In the genomic region with DNA sequence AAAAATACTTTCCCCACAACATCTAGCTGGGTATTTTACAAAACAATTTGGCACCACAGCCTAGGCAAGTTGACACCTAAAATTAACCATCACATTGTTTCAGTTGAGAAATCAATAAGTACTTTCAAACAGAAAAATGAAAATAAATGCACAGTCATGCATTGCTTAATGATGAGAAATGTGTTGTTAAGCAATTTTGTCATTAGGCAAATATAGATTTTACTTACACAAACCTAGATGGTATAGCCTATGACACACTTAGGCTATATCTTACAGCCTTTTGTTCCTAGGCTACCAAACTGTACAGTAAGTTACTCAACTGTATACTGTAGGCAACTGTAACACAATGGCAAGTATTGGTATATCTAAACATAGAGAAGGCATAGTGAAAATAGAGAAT, we compare ENCODE assay signal across 19 cellular contexts.
DNase-seq lines count a peak whose midpoint lies in the region; ATAC-seq and TF ChIP-seq lines count a peak whose summit lies in the region.
"Had no signal": no experiment of that assay in that cellular context is flagged by ENCODE, and none has a peak within 500 bp of the region (broad histone marks: within the 10 kb centered on the region; RNA-seq: fewer than 3 reads in every experiment).

No MANE protein-coding gene starts in this region.

- CTCF ChIA-PET in MCF 10A (lab: Yijun Ruan, JAX) (interaction anchor here (0.6 to 1.2 kb wide), 2 partner anchors 433 to 590 kb away, joined by 3 to 4 read pairs; no protein-coding TSS in a partner anchor), mammary epithelial cell (lab: Charles Lee; ENCODE audit: low non-redundant PET) (no interaction called here)

- no peaks in the 10 kb centered on the region for H3K27me3 Mint-ChIP-seq in MCF 10A (ENCODE audit: insufficient read depth, unreplicated experiment)
- H3K27me3 Mint-ChIP-seq: CD8-positive, alpha-beta memory T cell had no signal

- no peak overlapping the region for H3K27ac Mint-ChIP-seq in MCF 10A (ENCODE audit: low read depth, unreplicated experiment)
- H3K27ac Mint-ChIP-seq: CD8-positive, alpha-beta memory T cell had no signal

- intact Hi-C loops in MCF 10A (cut with micrococcal nuclease) (no loop called here), breast epithelium (cut with DNase I; ENCODE audit: low total_unique reads) (no loop called here), mammary epithelial cell (cut with micrococcal nuclease) (loop anchor here (10.0 kb wide), 2 partner anchors 361 to 591 kb away; no protein-coding TSS in a partner anchor), left cardiac atrium (cut with DNase I) (no loop called here)

- dilution Hi-C loops in mammary epithelial cell (cut with HindIII; ENCODE audit: low sequenced_read_pairs) = no loop called here

- TF ChIP-seq CTCF in MCF 10A (IDR thresholded peaks at IDR 0.05; ENCODE audit: unreplicated experiment) = no peak
- TF ChIP-seq CTCF in breast epithelium (IDR thresholded peaks at IDR 0.05) = no peak
- TF ChIP-seq CTCF in mammary epithelial cell (conservative IDR thresholded peaks at IDR 0.05 in 1 of 2, IDR thresholded peaks at IDR 0.05 in 1 of 2; ENCODE audit: extremely low read depth in 1 of 2, insufficient read depth in 1 of 2, low read depth in 1 of 2, low read length in 2 of 2) = no peak
- TF ChIP-seq CTCF in smooth muscle cell (IDR thresholded peaks at IDR 0.05; ENCODE audit: borderline replicate concordance, insufficient read depth, poor library complexity, severe bottlenecking) = no peak

- no peak overlapping the region for H3K4me2 ChIP-seq in mammary epithelial cell (ENCODE audit: insufficient read depth, low read depth, low read length)
- no peak overlapping the region for H3K4me2 ChIP-seq in smooth muscle cell
- H3K4me2 ChIP-seq: BLaER1 treated with 17β-estradiol and CSF1 and Interleukin-3, amounts not matched to agents 10 nM and 100 nM had no signal

- H3K36me3 Mint-ChIP-seq in MCF 10A (ENCODE audit: insufficient read depth, unreplicated experiment) = no peaks in the 10 kb centered on the region
- H3K36me3 Mint-ChIP-seq: CD8-positive, alpha-beta memory T cell had no signal

- H3K9me3 Mint-ChIP-seq in MCF 10A (ENCODE audit: unreplicated experiment) = no peaks in the 10 kb centered on the region

- no peak for TF ChIP-seq POLR2A in breast epithelium (IDR thresholded peaks at IDR 0.05)

- BruUV-seq in MCF 10A (replicated peaks; lab: Mats Ljungman, UMichigan) (no TSS peak), mammary epithelial cell (replicated peaks; lab: Mats Ljungman, UMichigan) (no TSS peak)

- in situ Hi-C loops in mammary epithelial cell (cut with MboI; ENCODE audit: low sequenced_read_pairs in 2 of 2) = no loop called here

- H3K9me3 ChIP-seq in breast epithelium = no peaks in the 10 kb centered on the region
- H3K9me3 ChIP-seq in mammary epithelial cell (replicated peaks; ENCODE audit: insufficient read depth, low read length) = no peaks in the 10 kb centered on the region
- H3K9me3 ChIP-seq in smooth muscle cell (replicated peaks; ENCODE audit: low read depth) = no peaks in the 10 kb centered on the region
- H3K9me3 ChIP-seq: SJCRH30 had no signal

- H3K27me3 ChIP-seq in breast epithelium = no peaks in the 10 kb centered on the region
- H3K27me3 ChIP-seq in mammary epithelial cell (ENCODE audit: insufficient read depth, low read length) = no peaks in the 10 kb centered on the region
- H3K27me3 ChIP-seq in smooth muscle cell (ENCODE audit: low read depth) = no peaks in the 10 kb centered on the region
- H3K27me3 ChIP-seq: BLaER1 treated with 17β-estradiol and CSF1 and Interleukin-3, amounts not matched to agents 10 nM and 100 nM; SJCRH30 had no signal

- POLR2A ChIA-PET in MCF 10A (lab: Yijun Ruan, JAX) = interaction anchor here (0.9 to 2.1 kb wide), 2 partner anchors 162 to 383 kb away, joined by 3 to 12 read pairs; no protein-coding TSS in a partner anchor

- H3K4me1 Mint-ChIP-seq in MCF 10A (ENCODE audit: insufficient read depth, unreplicated experiment) = peaks cover 21% of the 10 kb centered on the region
- H3K4me1 Mint-ChIP-seq: CD8-positive, alpha-beta memory T cell had no signal

- no peak for ATAC-seq in left cardiac atrium
- ATAC-seq in HG03378 (IDR thresholded peaks at IDR 0.05; ENCODE audit: unreplicated experiment) = no peak
- ATAC-seq: HCT116 had no signal

- peak; percentile 67 for DNase-seq in MCF 10A (ENCODE audit: unreplicated experiment)
- no peak for DNase-seq in breast epithelium (ENCODE audit: low spot score in 2 of 2)
- DNase-seq in NOMO-1 treated with dmso at 0.1 percent for 144 hours (lab: John Stamatoyannopoulos, UW; ENCODE audit: unreplicated experiment) = peak; percentile 61
- peak; percentile 49 for DNase-seq in mammary epithelial cell
- DNase-seq in skeletal muscle cell (ENCODE audit: low read depth) = peak; percentile 6
- DNase-seq in left cardiac atrium = no peak
- DNase-seq in smooth muscle cell (lab: John Stamatoyannopoulos, UW; ENCODE audit: unreplicated experiment) = no peak
- DNase-seq: CD8-positive, alpha-beta memory T cell; DND-41; GDM1; GM23248; MM.1S; NCI-H1417 treated with DMSO at 0.1 percent for 48 hours; NCI-H1930; NCI-H446; SJCRH30 had no signal

- H3K4me3 ChIP-seq in breast epithelium (no peak overlapping the region), mammary epithelial cell (replicated peaks in 1 of 3; ENCODE audit: insufficient read depth in 1 of 3, low read depth in 2 of 3, low read length in 3 of 3) (no peak overlapping the region), skeletal muscle cell (ENCODE audit: low read depth, low read length) (no peak overlapping the region), smooth muscle cell (no peak overlapping the region)
- H3K4me3 ChIP-seq: BLaER1 treated with 17β-estradiol and CSF1 and Interleukin-3, amounts not matched to agents 10 nM and 100 nM; GM23248; SJCRH30 had no signal

- no peaks in the 10 kb centered on the region for H3K36me3 ChIP-seq in breast epithelium
- no peaks in the 10 kb centered on the region for H3K36me3 ChIP-seq in mammary epithelial cell (ENCODE audit: insufficient read depth, low read length)
- H3K36me3 ChIP-seq in smooth muscle cell (ENCODE audit: low read depth) = no peaks in the 10 kb centered on the region
- H3K36me3 ChIP-seq: BLaER1 treated with 17β-estradiol and CSF1 and Interleukin-3, amounts not matched to agents 10 nM and 100 nM; SJCRH30 had no signal

- H3K4me3 Mint-ChIP-seq in MCF 10A (ENCODE audit: unreplicated experiment) = no peak overlapping the region
- H3K4me3 Mint-ChIP-seq: CD8-positive, alpha-beta memory T cell had no signal

- H3K79me2 ChIP-seq in mammary epithelial cell (ENCODE audit: insufficient read depth, low read length) (no peaks in the 10 kb centered on the region), smooth muscle cell (ENCODE audit: low read depth) (no peaks in the 10 kb centered on the region)

- no peak overlapping the region for H2AFZ ChIP-seq in mammary epithelial cell (ENCODE audit: low read depth, low read length)
- H2AFZ ChIP-seq in smooth muscle cell (ENCODE audit: low read depth) = no peak overlapping the region
- H2AFZ ChIP-seq: GM23248 had no signal

- no peaks in the 10 kb centered on the region for H3K4me1 ChIP-seq in breast epithelium
- H3K4me1 ChIP-seq in mammary epithelial cell (ENCODE audit: insufficient read depth, low read length) = peaks cover 34% of the 10 kb centered on the region
- H3K4me1 ChIP-seq in smooth muscle cell (ENCODE audit: low read depth) = no peaks in the 10 kb centered on the region
- H3K4me1 ChIP-seq: BLaER1 treated with 17β-estradiol and CSF1 and Interleukin-3, amounts not matched to agents 10 nM and 100 nM; SJCRH30 had no signal

- H3F3A ChIP-seq in smooth muscle cell (ENCODE audit: low read depth) = no peaks in the 10 kb centered on the region

- H3K27ac ChIP-seq in breast epithelium = no peak overlapping the region
- peak overlapping the region; percentile 69 for H3K27ac ChIP-seq in mammary epithelial cell (ENCODE audit: insufficient read depth, low read depth, low read length)
- H3K27ac ChIP-seq in smooth muscle cell (ENCODE audit: low read depth) = no peak overlapping the region
- H3K27ac ChIP-seq: BLaER1 treated with 17β-estradiol and CSF1 and Interleukin-3, amounts not matched to agents 10 nM and 100 nM; GM23248; SJCRH30 had no signal

- H3K9ac ChIP-seq in mammary epithelial cell (ENCODE audit: insufficient read depth, low read length) (no peak overlapping the region), smooth muscle cell (ENCODE audit: low read depth) (no peak overlapping the region)
- H3K9ac ChIP-seq: BLaER1 treated with 17β-estradiol and CSF1 and Interleukin-3, amounts not matched to agents 10 nM and 100 nM; GM23248 had no signal

- H4K20me1 ChIP-seq in mammary epithelial cell (ENCODE audit: insufficient read depth, low read length) (no peaks in the 10 kb centered on the region), smooth muscle cell (ENCODE audit: low read depth) (no peaks in the 10 kb centered on the region)
- H4K20me1 ChIP-seq: BLaER1 treated with 17β-estradiol and CSF1 and Interleukin-3, amounts not matched to agents 10 nM and 100 nM had no signal

Comparison
In these comparisons a context has a peak if more than half of its experiments do, and no peak if none do; other contexts are left out.
1. DNase-seq: peak in MCF 10A (single experiment), NOMO-1 treated with dmso at 0.1 percent for 144 hours (single experiment), mammary epithelial cell (single experiment) and skeletal muscle cell (single experiment); none in breast epithelium (0 of 2), left cardiac atrium (single experiment) and smooth muscle cell (single experiment).